Comparison of ENCODE assay signal across 24 cellular contexts in genomic region chr10:111102381-111102973, GRCh38. TPM values are rescaled to one million over a fixed set of nuclear protein-coding genes. Genes with fewer than 3 reads are reported as not detected.
"Had no signal": no experiment of that assay in that cellular context is flagged by ENCODE, and none has a peak within 500 bp of the region (broad histone marks: within the 10 kb centered on the region; RNA-seq: fewer than 3 reads in every experiment).

No MANE protein-coding gene starts in this region.

- H3K4me1 Mint-ChIP-seq: activated naive CD8-positive, alpha-beta T cell treated with anti-CD3 and anti-CD28 coated beads, Interleukin-2, amount 10 ng/mL, durations not matched to agents 7 days and 5 days; brain; central memory CD8-positive, alpha-beta T cell; stimulated activated naive B cell treated with anti-CD40 and anti-IgM and Interleukin-4, amounts not matched to agents 10 μg/mL and 1 μg/mL and 100 μg/mL, for 72 hours had no signal

- H3K9me3 ChIP-seq: esophagus squamous epithelium, neutrophil, right lobe of liver, thyroid gland had no signal

- H3K9ac ChIP-seq: parathyroid adenoma had no signal

- H3K9me3 Mint-ChIP-seq: activated CD4-positive, alpha-beta memory T cell treated with anti-CD3 and anti-CD28 coated beads for 36 hours; activated naive CD8-positive, alpha-beta T cell treated with anti-CD3 and anti-CD28 coated beads, Interleukin-2, amount 10 ng/mL, durations not matched to agents 7 days and 5 days; activated T-helper 1 cell treated with anti-CD3 and anti-CD28 coated beads, Interleukin-12 subunit alpha, Interleukin-12 subunit beta, Interleukin-2, Interleukin-4 antibody, amounts not matched to agents 30 ng/mL and 10 ng/mL and 1 ng/mL, durations not matched to agents 14 hours and 24 hours and 36 hours; brain; central memory CD8-positive, alpha-beta T cell; dendritic cell treated with granulocyte-macrophage colony-stimulating factor and Interleukin-4, amounts not matched to agents 40 ng/mL and 50 ng/mL, for 4 days; natural killer cell treated with Interleukin-12 subunit alpha and Interleukin-12 subunit beta and Interleukin-15 and Interleukin-18, amount 100 ng/mL, for 72 hours had no signal

- DNase-seq: activated CD4-positive, alpha-beta memory T cell treated with anti-CD3 and anti-CD28 coated beads for 36 hours; activated CD4-positive, alpha-beta T cell treated with anti-CD3 and anti-CD28 coated beads for 4 hours; activated naive CD4-positive, alpha-beta T cell; activated naive CD8-positive, alpha-beta T cell treated with anti-CD3 and anti-CD28 coated beads, Interleukin-2, amount 10 ng/mL, durations not matched to agents 7 days and 5 days; activated T-cell treated with anti-CD3 and anti-CD28 coated beads for 4 hours; effector memory CD4-positive, alpha-beta T cell; esophagus squamous epithelium; mesenchymal stem cell; stimulated activated CD4-positive, alpha-beta T cell treated with anti-CD3 and anti-CD28 coated beads, Interleukin-4, amount 100 ng/mL, for 24 hours; stimulated activated naive B cell treated with anti-CD40 and anti-IgM and Interleukin-4, amounts not matched to agents 10 μg/mL and 1 μg/mL and 100 μg/mL, for 72 hours; SW 1271; T-helper 2 cell; thyroid gland; WERI-Rb-1 had no signal

- H3K4me1 ChIP-seq: esophagus squamous epithelium, parathyroid adenoma, thyroid gland had no signal

- FAIRE-seq: endothelial cell of umbilical vein, urothelium cell line had no signal

- H3K79me2 ChIP-seq: parathyroid adenoma had no signal

- H3K27me3 ChIP-seq: neutrophil, right lobe of liver, thyroid gland had no signal

- H2AFZ ChIP-seq: parathyroid adenoma had no signal

- H3K4me3 Mint-ChIP-seq: activated CD4-positive, alpha-beta memory T cell treated with anti-CD3 and anti-CD28 coated beads for 36 hours; activated naive CD8-positive, alpha-beta T cell treated with anti-CD3 and anti-CD28 coated beads, Interleukin-2, amount 10 ng/mL, durations not matched to agents 7 days and 5 days; activated T-helper 1 cell treated with anti-CD3 and anti-CD28 coated beads, Interleukin-12 subunit alpha, Interleukin-12 subunit beta, Interleukin-2, Interleukin-4 antibody, amounts not matched to agents 30 ng/mL and 10 ng/mL and 1 ng/mL, durations not matched to agents 14 hours and 24 hours and 36 hours; brain; central memory CD8-positive, alpha-beta T cell; dendritic cell treated with granulocyte-macrophage colony-stimulating factor and Interleukin-4, amounts not matched to agents 40 ng/mL and 50 ng/mL, for 4 days; natural killer cell treated with Interleukin-12 subunit alpha and Interleukin-12 subunit beta and Interleukin-15 and Interleukin-18, amount 100 ng/mL, for 72 hours; stimulated activated naive B cell treated with anti-CD40 and anti-IgM and Interleukin-4, amounts not matched to agents 10 μg/mL and 1 μg/mL and 100 μg/mL, for 72 hours had no signal

- H3K4me3 ChIP-seq: esophagus squamous epithelium, right lobe of liver, thyroid gland had no signal

- H3K36me3 ChIP-seq: esophagus squamous epithelium, neutrophil, right lobe of liver, thyroid gland, WERI-Rb-1 had no signal

- H3K27ac Mint-ChIP-seq: activated CD4-positive, alpha-beta memory T cell treated with anti-CD3 and anti-CD28 coated beads for 36 hours; activated naive CD8-positive, alpha-beta T cell treated with anti-CD3 and anti-CD28 coated beads, Interleukin-2, amount 10 ng/mL, durations not matched to agents 7 days and 5 days; activated T-helper 1 cell treated with anti-CD3 and anti-CD28 coated beads, Interleukin-12 subunit alpha, Interleukin-12 subunit beta, Interleukin-2, Interleukin-4 antibody, amounts not matched to agents 30 ng/mL and 10 ng/mL and 1 ng/mL, durations not matched to agents 14 hours and 24 hours and 36 hours; brain; dendritic cell treated with granulocyte-macrophage colony-stimulating factor and Interleukin-4, amounts not matched to agents 40 ng/mL and 50 ng/mL, for 4 days; natural killer cell treated with Interleukin-12 subunit alpha and Interleukin-12 subunit beta and Interleukin-15 and Interleukin-18, amount 100 ng/mL, for 72 hours; stimulated activated naive B cell treated with anti-CD40 and anti-IgM and Interleukin-4, amounts not matched to agents 10 μg/mL and 1 μg/mL and 100 μg/mL, for 72 hours had no signal

- H3K27ac ChIP-seq: esophagus squamous epithelium, neutrophil, parathyroid adenoma, right lobe of liver, thyroid gland, WERI-Rb-1 had no signal

- H3K36me3 Mint-ChIP-seq: activated CD4-positive, alpha-beta memory T cell treated with anti-CD3 and anti-CD28 coated beads for 36 hours; activated naive CD8-positive, alpha-beta T cell treated with anti-CD3 and anti-CD28 coated beads, Interleukin-2, amount 10 ng/mL, durations not matched to agents 7 days and 5 days; brain; natural killer cell treated with Interleukin-12 subunit alpha and Interleukin-12 subunit beta and Interleukin-15 and Interleukin-18, amount 100 ng/mL, for 72 hours; stimulated activated naive B cell treated with anti-CD40 and anti-IgM and Interleukin-4, amounts not matched to agents 10 μg/mL and 1 μg/mL and 100 μg/mL, for 72 hours had no signal

- ATAC-seq: stimulated activated naive B cell treated with anti-CD40 and anti-IgM and Interleukin-4, amounts not matched to agents 10 μg/mL and 1 μg/mL and 100 μg/mL, for 72 hours had no signal

RNA-seq across cellular contexts. Expression of gene ADRA2A, which starts 25.6 kb away (rescaled TPM):
- total RNA-seq: activated CD4-positive, alpha-beta memory T cell treated with anti-CD3 and anti-CD28 coated beads for 36 hours; activated naive CD8-positive, alpha-beta T cell treated with anti-CD3 and anti-CD28 coated beads, Interleukin-2, amount 10 ng/mL, durations not matched to agents 7 days and 5 days; activated T-helper 1 cell treated with anti-CD3 and anti-CD28 coated beads, Interleukin-12 subunit alpha, Interleukin-12 subunit beta, Interleukin-2, Interleukin-4 antibody, amounts not matched to agents 30 ng/mL and 10 ng/mL and 1 ng/mL, durations not matched to agents 14 hours and 24 hours and 36 hours; endothelial cell of umbilical vein; natural killer cell treated with Interleukin-12 subunit alpha and Interleukin-12 subunit beta and Interleukin-15 and Interleukin-18, amount 100 ng/mL, for 72 hours had no signal
